In genomic region chr6:105892577-105893262, GRCh38 we compare ENCODE assay signal across 8 cellular contexts.
DNase-seq lines count a peak whose midpoint lies in the region; ATAC-seq, FAIRE-seq and TF ChIP-seq lines count a peak whose summit lies in the region.

No MANE protein-coding gene starts in this region.

- no peaks in the 10 kb centered on the region for H3K9me3 ChIP-seq in body of pancreas
- no peaks in the 10 kb centered on the region for H3K9me3 ChIP-seq in CD8-positive, alpha-beta memory T cell (ENCODE audit: low read length)

- CTCF ChIA-PET in CD8-positive, alpha-beta memory T cell (lab: Charles Lee), result no interaction called here
- CTCF ChIA-PET in activated naive CD4-positive, alpha-beta T cell treated with anti-CD3 and anti-CD28 coated beads, Interleukin-2, amount 10 ng/mL, durations not matched to agents 7 days and 5 days (lab: Charles Lee), result no interaction called here

- no peak overlapping the region for H3K4me3 Mint-ChIP-seq in effector memory CD8-positive, alpha-beta T cell
- no peak overlapping the region for H3K4me3 Mint-ChIP-seq in CD8-positive, alpha-beta memory T cell
- no peak overlapping the region for H3K4me3 Mint-ChIP-seq in activated naive CD4-positive, alpha-beta T cell treated with anti-CD3 and anti-CD28 coated beads, Interleukin-2, amount 10 ng/mL, durations not matched to agents 7 days and 5 days

- DNase-seq in GM12892 (ENCODE audit: insufficient read length) (peak; percentile 6), body of pancreas (peak; percentile 54 to 71 (median 64)), NCI-H2171 (lab: John Stamatoyannopoulos, UW) (no peak)
- DNase-seq in effector memory CD8-positive, alpha-beta T cell, result no peak
- DNase-seq in CD8-positive, alpha-beta memory T cell, result no peak
- DNase-seq in activated naive CD4-positive, alpha-beta T cell treated with anti-CD3 and anti-CD28 coated beads, Interleukin-2, amount 10 ng/mL, durations not matched to agents 7 days and 5 days, result no peak

- no peaks in the 10 kb centered on the region for H3K36me3 Mint-ChIP-seq in effector memory CD8-positive, alpha-beta T cell (ENCODE audit: insufficient read depth)
- H3K36me3 Mint-ChIP-seq in CD8-positive, alpha-beta memory T cell, result peaks cover 0 to 4% (median 1%) of the 10 kb centered on the region in 3 donors
- H3K36me3 Mint-ChIP-seq in activated naive CD4-positive, alpha-beta T cell treated with anti-CD3 and anti-CD28 coated beads, Interleukin-2, amount 10 ng/mL, durations not matched to agents 7 days and 5 days, result no peaks in the 10 kb centered on the region

- no peaks in the 10 kb centered on the region for H3K4me1 Mint-ChIP-seq in effector memory CD8-positive, alpha-beta T cell (ENCODE audit: low read depth in 2 of 2)
- H3K4me1 Mint-ChIP-seq in CD8-positive, alpha-beta memory T cell, result no peaks in the 10 kb centered on the region
- H3K4me1 Mint-ChIP-seq in activated naive CD4-positive, alpha-beta T cell treated with anti-CD3 and anti-CD28 coated beads, Interleukin-2, amount 10 ng/mL, durations not matched to agents 7 days and 5 days, result peaks cover 8% of the 10 kb centered on the region

- ATAC-seq in GM21423 (IDR thresholded peaks at IDR 0.05; ENCODE audit: unreplicated experiment), result peak; percentile 86
- peak; percentile 85 for ATAC-seq in HG03520 (IDR thresholded peaks at IDR 0.05; ENCODE audit: unreplicated experiment)
- peak; percentile 97 for ATAC-seq in body of pancreas
- ATAC-seq in effector memory CD8-positive, alpha-beta T cell (replicated peaks), result no peak

- H3K4me1 ChIP-seq in body of pancreas, result peaks cover 16% of the 10 kb centered on the region
- H3K4me1 ChIP-seq in CD8-positive, alpha-beta memory T cell (ENCODE audit: insufficient read depth, low read length), result no peaks in the 10 kb centered on the region

- intact Hi-C loops in body of pancreas (cut with DNase I), result no loop called here

- no peak overlapping the region for H3K4me3 ChIP-seq in body of pancreas
- no peak overlapping the region for H3K4me3 ChIP-seq in CD8-positive, alpha-beta memory T cell (ENCODE audit: low read length)

- H3K9me3 Mint-ChIP-seq in effector memory CD8-positive, alpha-beta T cell, result no peaks in the 10 kb centered on the region
- H3K9me3 Mint-ChIP-seq in CD8-positive, alpha-beta memory T cell, result no peaks in the 10 kb centered on the region
- peaks cover 2% of the 10 kb centered on the region for H3K9me3 Mint-ChIP-seq in activated naive CD4-positive, alpha-beta T cell treated with anti-CD3 and anti-CD28 coated beads, Interleukin-2, amount 10 ng/mL, durations not matched to agents 7 days and 5 days

- H3K27me3 ChIP-seq in body of pancreas, result no peaks in the 10 kb centered on the region
- H3K27me3 ChIP-seq in CD8-positive, alpha-beta memory T cell (ENCODE audit: insufficient read depth, low read length, poor library complexity, severe bottlenecking), result no peaks in the 10 kb centered on the region

- WGBS in body of pancreas, 2 donors, result 43 to 57% methylated on average over 3 of the region's 3 CpGs

- H3K36me3 ChIP-seq in body of pancreas (replicated peaks in 1 of 2; ENCODE audit: insufficient read depth in 1 of 2, low read depth in 2 of 2), result no peaks in the 10 kb centered on the region
- no peaks in the 10 kb centered on the region for H3K36me3 ChIP-seq in CD8-positive, alpha-beta memory T cell (ENCODE audit: insufficient read depth, low read length)

- H3K27ac ChIP-seq in body of pancreas, result peak overlapping the region in 3 of 4 donors; percentile 44 to 58 (median 56)
- no peak overlapping the region for H3K27ac ChIP-seq in CD8-positive, alpha-beta memory T cell (ENCODE audit: low read depth, low read length)

- peak; percentile 96 for FAIRE-seq in GM12892 (lab: Jason Lieb, UNC)

- no peaks in the 10 kb centered on the region for H3K27me3 Mint-ChIP-seq in effector memory CD8-positive, alpha-beta T cell
- no peaks in the 10 kb centered on the region for H3K27me3 Mint-ChIP-seq in CD8-positive, alpha-beta memory T cell
- peaks cover 13% of the 10 kb centered on the region for H3K27me3 Mint-ChIP-seq in activated naive CD4-positive, alpha-beta T cell treated with anti-CD3 and anti-CD28 coated beads, Interleukin-2, amount 10 ng/mL, durations not matched to agents 7 days and 5 days

- TF ChIP-seq CTCF in body of pancreas (IDR thresholded peaks at IDR 0.05), result no peak

- no peak overlapping the region for H3K27ac Mint-ChIP-seq in effector memory CD8-positive, alpha-beta T cell
- H3K27ac Mint-ChIP-seq in CD8-positive, alpha-beta memory T cell, result no peak overlapping the region
- no peak overlapping the region for H3K27ac Mint-ChIP-seq in activated naive CD4-positive, alpha-beta T cell treated with anti-CD3 and anti-CD28 coated beads, Interleukin-2, amount 10 ng/mL, durations not matched to agents 7 days and 5 days

- TF ChIP-seq POLR2A in GM12892 (IDR thresholded peaks at IDR 0.05; ENCODE audit: low read depth, low read length), result no peak
- TF ChIP-seq POLR2A in body of pancreas (IDR thresholded peaks at IDR 0.05), result no peak

- POLR2A ChIA-PET in CD8-positive, alpha-beta memory T cell (lab: Charles Lee), result no interaction called here

Comparison
In these comparisons a context has a peak if more than half of its experiments do, and no peak if none do; other contexts are left out.
1. DNase-seq: peak in GM12892 (single experiment) and body of pancreas (4 of 4); none in effector memory CD8-positive, alpha-beta T cell (0 of 3), CD8-positive, alpha-beta memory T cell (0 of 5), NCI-H2171 (single experiment) and activated naive CD4-positive, alpha-beta T cell treated with anti-CD3 and anti-CD28 coated beads, Interleukin-2, amount 10 ng/mL, durations not matched to agents 7 days and 5 days (single experiment).